In genomic region chr3:119243712-119244111, GRCh38 we compare ENCODE assay signal across 38 cellular contexts.
"Had no signal": no experiment of that assay in that cellular context is flagged by ENCODE, and none has a peak within 500 bp of the region (broad histone marks: within the 10 kb centered on the region; RNA-seq: fewer than 3 reads in every experiment).

No MANE protein-coding gene starts in this region.

- H3K4me3 ChIP-seq: ascending aorta, cardiac muscle cell had no signal

- FAIRE-seq: bronchial epithelial cell, TTC549 had no signal

- ATAC-seq: activated CD4-positive, alpha-beta T cell treated with anti-CD3 and anti-CD28 coated beads for 36 hours; activated CD4-positive, CD25-positive, alpha-beta regulatory T cell treated with anti-CD3 and anti-CD28 coated beads, Interleukin-2, amount 50 U/mL, for 24 hours; activated CD8-positive, alpha-beta memory T cell treated with anti-CD3 and anti-CD28 coated beads, Interleukin-2, amount 10 ng/mL, durations not matched to agents 7 days and 5 days; activated CD8-positive, alpha-beta T cell treated with anti-CD3 and anti-CD28 coated beads, Interleukin-2, amount 10 ng/mL, durations not matched to agents 7 days and 5 days; activated naive CD8-positive, alpha-beta T cell treated with anti-CD3 and anti-CD28 coated beads, Interleukin-2, amount 50 U/mL, for 24 hours; WTC11 had no signal

- H3K27me3 ChIP-seq: ascending aorta, cardiac muscle cell had no signal

- H3K36me3 Mint-ChIP-seq: brain had no signal

- H3K27me3 Mint-ChIP-seq: activated CD4-positive, alpha-beta memory T cell treated with anti-CD3 and anti-CD28 coated beads, Interleukin-2, amount 10 ng/mL, durations not matched to agents 7 days and 5 days; activated CD4-positive, alpha-beta T cell treated with anti-CD3 and anti-CD28 coated beads for 36 hours; activated naive CD4-positive, alpha-beta T cell treated with anti-CD3 and anti-CD28 coated beads, Interleukin-2, amount 50 U/mL, for 24 hours; activated naive CD8-positive, alpha-beta T cell; activated naive CD8-positive, alpha-beta T cell treated with anti-CD3 and anti-CD28 coated beads, Interleukin-2, amount 50 U/mL, for 24 hours; activated T-cell treated with anti-CD3 and anti-CD28 coated beads, Interleukin-2, amount 50 U/mL, for 24 hours; central memory CD8-positive, alpha-beta T cell had no signal

- H3K27ac Mint-ChIP-seq: activated CD4-positive, alpha-beta memory T cell treated with anti-CD3 and anti-CD28 coated beads, Interleukin-2, amount 10 ng/mL, durations not matched to agents 7 days and 5 days; activated CD4-positive, alpha-beta T cell treated with anti-CD3 and anti-CD28 coated beads for 36 hours; activated CD4-positive, alpha-beta T cell treated with anti-CD3 and anti-CD28 coated beads, Interleukin-2, amount 10 ng/mL, durations not matched to agents 7 days and 5 days; activated CD8-positive, alpha-beta memory T cell treated with anti-CD3 and anti-CD28 coated beads, Interleukin-2, amount 10 ng/mL, durations not matched to agents 7 days and 5 days; activated CD8-positive, alpha-beta T cell treated with anti-CD3 and anti-CD28 coated beads, Interleukin-2, amount 10 ng/mL, durations not matched to agents 7 days and 5 days; activated naive CD4-positive, alpha-beta T cell treated with anti-CD3 and anti-CD28 coated beads, Interleukin-2, amount 10 ng/mL, durations not matched to agents 7 days and 5 days; activated naive CD4-positive, alpha-beta T cell treated with anti-CD3 and anti-CD28 coated beads, Interleukin-2, amount 50 U/mL, for 24 hours; activated naive CD8-positive, alpha-beta T cell; activated naive CD8-positive, alpha-beta T cell treated with anti-CD3 and anti-CD28 coated beads, Interleukin-2, amount 10 ng/mL, durations not matched to agents 7 days and 5 days; activated naive CD8-positive, alpha-beta T cell treated with anti-CD3 and anti-CD28 coated beads, Interleukin-2, amount 50 U/mL, for 24 hours; activated T-cell treated with anti-CD3 and anti-CD28 coated beads, Interleukin-2, amount 50 U/mL, for 24 hours; activated T-helper 2 cell treated with anti-CD3 and anti-CD28 coated beads, Interferon-gamma antibody, Interleukin-2, Interleukin-4, amounts not matched to agents 10 μg/mL and 5 μg/mL and 100 μg/mL, durations not matched to agents 14 hours and 24 hours and 36 hours; T-helper 2 cell treated with Interferon-gamma antibody and Interleukin-4, amounts not matched to agents 5 μg/mL and 100 μg/mL, for 36 hours; WTC11 had no signal

- H3K36me3 ChIP-seq: ascending aorta, cardiac muscle cell had no signal

- H3K27ac ChIP-seq: ascending aorta, cardiac muscle cell, VCaP had no signal

- H3K9me3 Mint-ChIP-seq: activated naive CD4-positive, alpha-beta T cell treated with anti-CD3 and anti-CD28 coated beads, Interleukin-2, amount 50 U/mL, for 24 hours had no signal

- H3K4me3 Mint-ChIP-seq: activated CD4-positive, alpha-beta memory T cell treated with anti-CD3 and anti-CD28 coated beads, Interleukin-2, amount 10 ng/mL, durations not matched to agents 7 days and 5 days; activated CD4-positive, alpha-beta T cell treated with anti-CD3 and anti-CD28 coated beads for 36 hours; activated CD4-positive, alpha-beta T cell treated with anti-CD3 and anti-CD28 coated beads, Interleukin-2, amount 10 ng/mL, durations not matched to agents 7 days and 5 days; activated CD8-positive, alpha-beta memory T cell treated with anti-CD3 and anti-CD28 coated beads, Interleukin-2, amount 10 ng/mL, durations not matched to agents 7 days and 5 days; activated CD8-positive, alpha-beta T cell treated with anti-CD3 and anti-CD28 coated beads, Interleukin-2, amount 10 ng/mL, durations not matched to agents 7 days and 5 days; activated naive CD4-positive, alpha-beta T cell treated with anti-CD3 and anti-CD28 coated beads, Interleukin-2, amount 10 ng/mL, durations not matched to agents 7 days and 5 days; activated naive CD4-positive, alpha-beta T cell treated with anti-CD3 and anti-CD28 coated beads, Interleukin-2, amount 50 U/mL, for 24 hours; activated naive CD8-positive, alpha-beta T cell; activated naive CD8-positive, alpha-beta T cell treated with anti-CD3 and anti-CD28 coated beads, Interleukin-2, amount 10 ng/mL, durations not matched to agents 7 days and 5 days; activated naive CD8-positive, alpha-beta T cell treated with anti-CD3 and anti-CD28 coated beads, Interleukin-2, amount 50 U/mL, for 24 hours; activated T-cell treated with anti-CD3 and anti-CD28 coated beads, Interleukin-2, amount 50 U/mL, for 24 hours; central memory CD8-positive, alpha-beta T cell; T-helper 2 cell treated with Interferon-gamma antibody and Interleukin-4, amounts not matched to agents 5 μg/mL and 100 μg/mL, for 36 hours; WTC11 had no signal

- DNase-seq: activated CD4-positive, alpha-beta memory T cell treated with anti-CD3 and anti-CD28 coated beads, Interleukin-2, amount 10 ng/mL, durations not matched to agents 7 days and 5 days; activated CD4-positive, alpha-beta T cell treated with anti-CD3 and anti-CD28 coated beads for 1 hour; activated CD4-positive, alpha-beta T cell treated with anti-CD3 and anti-CD28 coated beads for 36 hours; activated CD4-positive, alpha-beta T cell treated with anti-CD3 and anti-CD28 coated beads for 48 hours; activated CD4-positive, alpha-beta T cell treated with anti-CD3 and anti-CD28 coated beads, Interleukin-2, amount 10 ng/mL, durations not matched to agents 7 days and 5 days; activated CD4-positive, alpha-beta T cell treated with anti-CD3 and anti-CD28 coated beads, Interleukin-2, amount 50 U/mL, for 48 hours; activated CD4-positive, CD25-positive, alpha-beta regulatory T cell; activated CD8-positive, alpha-beta memory T cell treated with anti-CD3 and anti-CD28 coated beads for 24 hours; activated CD8-positive, alpha-beta memory T cell treated with anti-CD3 and anti-CD28 coated beads, Interleukin-2, amount 10 ng/mL, durations not matched to agents 7 days and 5 days; activated CD8-positive, alpha-beta memory T cell treated with anti-CD3 and anti-CD28 coated beads, Interleukin-2, amount 50 U/mL, for 48 hours; activated CD8-positive, alpha-beta T cell treated with anti-CD3 and anti-CD28 coated beads, Interleukin-2, amount 10 ng/mL, durations not matched to agents 7 days and 5 days; activated effector memory CD4-positive, alpha-beta T cell treated with Interleukin-2 at 50 U/mL for 16 hours; activated gamma-delta T cell; activated naive CD4-positive, alpha-beta T cell treated with anti-CD3 and anti-CD28 coated beads, Interleukin-2, amount 10 ng/mL, durations not matched to agents 7 days and 5 days; activated naive CD4-positive, alpha-beta T cell treated with Interleukin-2 at 50 U/mL for 16 hours; activated naive CD8-positive, alpha-beta T cell treated with anti-CD3 and anti-CD28 coated beads, Interleukin-2, amount 10 ng/mL, durations not matched to agents 7 days and 5 days; activated naive CD8-positive, alpha-beta T cell treated with anti-CD3 and anti-CD28 coated beads, Interleukin-2, amount 50 U/mL, for 24 hours; activated T-cell treated with anti-CD3 and anti-CD28 coated beads, Interleukin-2, amount 50 U/mL, for 24 hours; activated T-cell treated with anti-CD3 and anti-CD28 coated beads, Interleukin-2, amount 50 U/mL, for 48 hours; amygdala; anterior cingulate cortex; caudate nucleus; cerebellar nuclear complex; T-helper 2 cell; T-helper 9 cell had no signal
